In the genomic region with DNA sequence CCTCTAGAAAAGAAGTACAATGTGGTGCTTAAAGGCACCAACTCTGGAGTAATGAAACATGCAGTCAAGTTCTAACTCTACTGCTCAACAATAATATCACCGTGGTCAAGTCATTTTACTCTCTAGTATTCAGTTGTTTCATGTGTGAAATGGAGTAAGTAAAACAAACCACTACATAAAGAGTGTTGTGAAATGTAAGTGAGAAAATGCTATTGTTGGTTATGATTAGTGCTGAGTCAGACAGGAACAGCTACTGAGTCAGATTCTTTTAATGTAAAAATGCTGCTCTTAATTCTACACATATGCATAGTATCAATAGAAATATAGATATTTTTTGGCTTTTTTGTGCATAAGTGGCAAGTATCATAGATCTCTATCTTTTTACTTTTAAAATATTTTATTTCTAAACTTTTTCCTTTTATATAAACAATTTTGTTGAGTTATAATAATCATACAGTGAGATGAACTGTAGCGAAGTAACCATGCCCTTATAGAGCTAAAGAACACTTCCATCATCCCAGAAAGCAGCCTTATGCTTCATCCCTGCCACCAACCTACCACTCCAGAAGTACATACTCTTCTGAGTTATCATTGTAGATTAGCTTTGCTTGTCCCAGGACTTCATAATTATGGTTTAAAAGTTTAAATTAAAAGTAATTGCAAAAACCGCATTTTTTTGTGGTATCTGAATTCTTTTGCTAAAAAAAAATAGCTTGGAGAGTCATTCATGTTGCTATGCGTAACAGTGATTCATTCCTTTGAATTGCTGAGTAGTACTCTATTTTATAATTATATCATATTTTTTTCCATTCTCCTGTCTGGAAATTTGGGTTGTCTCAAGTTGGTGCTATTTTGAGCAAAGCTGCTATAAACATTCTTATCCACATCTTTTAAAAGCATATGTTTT, we compare ENCODE assay signal across 12 cellular contexts.
DNase-seq lines count a peak whose midpoint lies in the region; ATAC-seq and TF ChIP-seq lines count a peak whose summit lies in the region.
"Had no signal": no experiment of that assay in that cellular context is flagged by ENCODE, and none has a peak within 500 bp of the region (broad histone marks: within the 10 kb centered on the region; RNA-seq: fewer than 3 reads in every experiment).

No MANE protein-coding gene starts in this region.

- no peak for TF ChIP-seq CTCF in neutrophil (IDR thresholded peaks at IDR 0.05)

- H3K36me3 ChIP-seq in neutrophil, result no peaks in the 10 kb centered on the region

- DNase-seq in amniotic stem cell (lab: John Stamatoyannopoulos, UW), result peak; percentile 29
- DNase-seq in NCI-H2081 (lab: John Stamatoyannopoulos, UW), result no peak
- DNase-seq in NCI-H2196 (lab: John Stamatoyannopoulos, UW; ENCODE audit: unreplicated experiment), result no peak
- DNase-seq in NCI-H146 (lab: John Stamatoyannopoulos, UW), result no peak
- DNase-seq: activated T-cell treated with anti-CD3 and anti-CD28 coated beads, Interleukin-2, amount 50 U/mL, for 48 hours; NCI-H1105; testis had no signal

- H3K9me3 ChIP-seq in neutrophil, result no peaks in the 10 kb centered on the region
- H3K9me3 ChIP-seq: testis had no signal

- H3K4me3 ChIP-seq in neutrophil (ENCODE audit: low read depth in 1 of 2, low read length in 1 of 2), result no peak overlapping the region
- H3K4me3 ChIP-seq: lung, testis had no signal

- peaks cover 26 to 38% of the 10 kb centered on the region in 2 experiments for H3K4me1 ChIP-seq in neutrophil (ENCODE audit: control insufficient read depth in 1 of 2, insufficient read depth in 1 of 2, low read depth in 1 of 2, low read length in 1 of 2)
- H3K4me1 ChIP-seq: testis had no signal

- H3K27ac ChIP-seq in neutrophil, result peak overlapping the region; percentile 16
- H3K27ac ChIP-seq: testis had no signal

- H3K27me3 ChIP-seq in neutrophil, result no peaks in the 10 kb centered on the region
- H3K27me3 ChIP-seq: testis had no signal

- ATAC-seq in GM18520 (IDR thresholded peaks at IDR 0.05; ENCODE audit: unreplicated experiment) (peak; percentile 85), HG03095 (IDR thresholded peaks at IDR 0.05; ENCODE audit: unreplicated experiment) (peak; percentile 41), GM19035 (IDR thresholded peaks at IDR 0.05; ENCODE audit: unreplicated experiment) (no peak)
